Comparison of ENCODE assay signal across 8 cellular contexts in the genomic region with DNA sequence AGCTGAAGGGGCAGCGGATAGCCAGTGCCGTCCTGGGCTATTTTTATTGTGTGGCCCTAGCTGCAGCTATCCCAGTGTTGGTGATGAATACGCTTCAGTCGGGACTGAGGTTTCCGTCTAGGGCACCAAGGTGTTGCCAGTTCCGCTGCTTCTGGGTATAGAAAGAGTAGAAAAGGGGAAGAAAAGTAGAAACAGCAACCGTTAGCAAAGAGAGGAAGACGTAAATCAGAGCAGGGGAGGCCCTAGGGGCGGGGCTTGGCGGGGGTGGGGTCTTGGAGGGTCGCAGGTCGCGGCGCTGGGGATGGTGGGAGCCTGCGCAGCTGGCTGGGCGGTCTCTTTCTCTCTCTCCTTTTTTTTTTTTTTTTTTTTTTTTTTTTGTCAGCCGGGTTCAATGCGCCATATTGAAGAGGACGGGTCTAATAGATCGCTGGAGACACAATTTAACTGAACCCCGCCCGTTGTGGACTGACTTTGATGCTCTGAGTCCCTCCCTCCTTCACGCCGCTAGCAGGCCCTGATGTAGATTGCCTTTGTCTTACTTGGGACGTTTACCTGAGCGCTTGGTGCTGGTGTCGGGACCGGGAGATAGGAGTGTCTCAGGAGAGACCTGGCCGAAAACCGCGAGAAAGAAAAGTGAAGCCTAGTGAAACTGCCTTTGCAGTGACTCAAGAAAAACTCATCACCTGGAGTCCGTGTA. TPM values are rescaled to one million over a fixed set of nuclear protein-coding genes. Genes with fewer than 3 reads are reported as not detected.
A peak's percentile ranks its signal among the peaks of the same experiment; 100 is the strongest.
DNase-seq lines count a peak whose midpoint lies in the region; ATAC-seq and TF ChIP-seq lines count a peak whose summit lies in the region.

No MANE protein-coding gene starts in this region.

- peaks cover 56% of the 10 kb centered on the region for H3K79me2 ChIP-seq in OCI-LY3 (ENCODE audit: low read length)

- H3K9me3 ChIP-seq in OCI-LY3 (ENCODE audit: insufficient read depth, low read length) (no peaks in the 10 kb centered on the region), neuronal stem cell (replicated peaks in 1 of 2; ENCODE audit: control insufficient read depth in 2 of 2, insufficient read depth in 1 of 2, low read depth in 1 of 2, low read length in 2 of 2) (no peaks in the 10 kb centered on the region), WERI-Rb-1 (ENCODE audit: severe bottlenecking) (no peaks in the 10 kb centered on the region), HAP-1 (no peaks in the 10 kb centered on the region)

- DNase-seq in NK-92 treated with Interleukin-12 subunit alpha and Interleukin-12 subunit beta, amount 100 ng/mL, for 24 hours (lab: John Stamatoyannopoulos, UW), result peak; percentile 43
- DNase-seq in NK-92 (lab: John Stamatoyannopoulos, UW; ENCODE audit: unreplicated experiment) (no peak), neuronal stem cell (ENCODE audit: low spot score) (peak; percentile 36), WERI-Rb-1 (no peak), HAP-1 (ENCODE audit: low spot score in 2 of 2) (no peak)

- H3K79me1 ChIP-seq in neuronal stem cell (ENCODE audit: low read depth, low read length), result peaks cover 2% of the 10 kb centered on the region

- no peak overlapping the region for H3K18ac ChIP-seq in neuronal stem cell (ENCODE audit: low read length)

- H3K36me3 ChIP-seq in OCI-LY3 (replicated peaks; ENCODE audit: low read depth, low read length) (peaks cover 13% of the 10 kb centered on the region), neuronal stem cell (replicated peaks in 1 of 2; ENCODE audit: control insufficient read depth in 2 of 2, insufficient read depth in 2 of 2, low read length in 2 of 2) (no peaks in the 10 kb centered on the region), WERI-Rb-1 (no peaks in the 10 kb centered on the region), HAP-1 (replicated peaks) (no peaks in the 10 kb centered on the region)

- H3K27ac Mint-ChIP-seq in dendritic cell treated with granulocyte-macrophage colony-stimulating factor and Interleukin-4, amounts not matched to agents 40 ng/mL and 50 ng/mL, for 4 days, result peak overlapping the region; percentile 80

- H2BK12ac ChIP-seq in neuronal stem cell (ENCODE audit: low read length), result no peak overlapping the region

- no peak overlapping the region for H3K23ac ChIP-seq in neuronal stem cell (ENCODE audit: low read depth, low read length, poor library complexity)

- peak overlapping the region; percentile 100 for H3K9ac ChIP-seq in OCI-LY3 (ENCODE audit: low read length)
- peak overlapping the region; percentile 63 for H3K9ac ChIP-seq in neuronal stem cell (ENCODE audit: low read depth, low read length, poor library complexity)

- peaks cover 5% of the 10 kb centered on the region for H3K4me1 Mint-ChIP-seq in dendritic cell treated with granulocyte-macrophage colony-stimulating factor and Interleukin-4, amounts not matched to agents 40 ng/mL and 50 ng/mL, for 4 days (ENCODE audit: low read depth)

- peak overlapping the region; percentile 97 for H3K27ac ChIP-seq in OCI-LY3 (ENCODE audit: low read length)
- peak overlapping the region; percentile 66 for H3K27ac ChIP-seq in neuronal stem cell (replicated peaks; ENCODE audit: low read length)
- H3K27ac ChIP-seq in WERI-Rb-1, result no peak overlapping the region

- in situ Hi-C loops in HAP-1 (cut with MboI; ENCODE audit: low sequenced_read_pairs), result no loop called here

- H4K8ac ChIP-seq in neuronal stem cell (ENCODE audit: low read depth, low read length), result no peak overlapping the region

- WGBS in neuronal stem cell (ENCODE audit: extremely low coverage in 2 of 2, insufficient read length in 2 of 2, insufficient replicate concordance in 1 of 2), 2 donors, result no CpG with 5 or more reads among the region's 32 CpGs

- H3K27me3 ChIP-seq in OCI-LY3 (ENCODE audit: low read depth, low read length) (no peaks in the 10 kb centered on the region), neuronal stem cell (ENCODE audit: control insufficient read depth in 3 of 3, insufficient read depth in 3 of 3, low read depth in 1 of 3, low read length in 3 of 3) (no peaks in the 10 kb centered on the region), WERI-Rb-1 (ENCODE audit: insufficient read depth, low read depth, severe bottlenecking) (no peaks in the 10 kb centered on the region), HAP-1 (ENCODE audit: low read depth) (no peaks in the 10 kb centered on the region)

- ATAC-seq in GM18517 (IDR thresholded peaks at IDR 0.05; ENCODE audit: unreplicated experiment), result no peak

- H3K27me3 Mint-ChIP-seq in dendritic cell treated with granulocyte-macrophage colony-stimulating factor and Interleukin-4, amounts not matched to agents 40 ng/mL and 50 ng/mL, for 4 days, result no peaks in the 10 kb centered on the region

- H2AK5ac ChIP-seq in neuronal stem cell (ENCODE audit: low read depth, low read length), result no peak overlapping the region

- intact Hi-C loops in dendritic cell treated with granulocyte-macrophage colony-stimulating factor and Interleukin-4, amounts not matched to agents 40 ng/mL and 50 ng/mL, for 4 days (cut with micrococcal nuclease), result no loop called here

- no peak overlapping the region for H4K91ac ChIP-seq in neuronal stem cell (ENCODE audit: low read depth, low read length, poor library complexity)

- H3K4me3 ChIP-seq in OCI-LY3 (ENCODE audit: low read length) (peak overlapping the region; percentile 100), neuronal stem cell (ENCODE audit: low read length in 2 of 2) (peak overlapping the region in 1 of 2 donors; percentile 98), WERI-Rb-1 (ENCODE audit: low read depth, low read length) (no peak overlapping the region), HAP-1 (no peak overlapping the region)

- H3K4me3 Mint-ChIP-seq in dendritic cell treated with granulocyte-macrophage colony-stimulating factor and Interleukin-4, amounts not matched to agents 40 ng/mL and 50 ng/mL, for 4 days, result peak overlapping the region; percentile 85

- no peak for TF ChIP-seq CTCF in OCI-LY3 (IDR thresholded peaks at IDR 0.05; ENCODE audit: low read depth, low read length)
- TF ChIP-seq CTCF in WERI-Rb-1 (IDR thresholded peaks at IDR 0.05; ENCODE audit: low read depth, low read length), result no peak

- H2BK120ac ChIP-seq in neuronal stem cell (ENCODE audit: low read depth, low read length), result no peak overlapping the region

- H3K14ac ChIP-seq in neuronal stem cell (ENCODE audit: low read length), result no peak overlapping the region

- H3K4me2 ChIP-seq in OCI-LY3 (ENCODE audit: low read length) (peak overlapping the region; percentile 99), neuronal stem cell (ENCODE audit: insufficient read depth, low read length, poor library complexity, severe bottlenecking) (peak overlapping the region; percentile 45)

- H3K4ac ChIP-seq in neuronal stem cell (ENCODE audit: low read length), result no peak overlapping the region

- peak overlapping the region; percentile 99 for H2AFZ ChIP-seq in OCI-LY3 (ENCODE audit: low read depth, low read length)
- no peak overlapping the region for H2AFZ ChIP-seq in neuronal stem cell (ENCODE audit: low read length)

- H3K9me3 Mint-ChIP-seq in dendritic cell treated with granulocyte-macrophage colony-stimulating factor and Interleukin-4, amounts not matched to agents 40 ng/mL and 50 ng/mL, for 4 days, result no peaks in the 10 kb centered on the region

- no peaks in the 10 kb centered on the region for H3K36me3 Mint-ChIP-seq in dendritic cell treated with granulocyte-macrophage colony-stimulating factor and Interleukin-4, amounts not matched to agents 40 ng/mL and 50 ng/mL, for 4 days (ENCODE audit: low read depth)

- H2BK15ac ChIP-seq in neuronal stem cell (ENCODE audit: low read length), result no peak overlapping the region

- H3K4me1 ChIP-seq in OCI-LY3 (ENCODE audit: low read length) (peaks cover 15% of the 10 kb centered on the region), neuronal stem cell (ENCODE audit: control insufficient read depth in 2 of 2, insufficient read depth in 1 of 2, low read depth in 1 of 2, low read length in 2 of 2) (no peaks in the 10 kb centered on the region), HAP-1 (no peaks in the 10 kb centered on the region)

- H4K20me1 ChIP-seq in OCI-LY3 (ENCODE audit: insufficient read depth, low read length), result peaks cover 23% of the 10 kb centered on the region

- H2BK5ac ChIP-seq in neuronal stem cell (ENCODE audit: low read length), result no peak overlapping the region

RNA-seq across cellular contexts. Expression of a gene that starts 38.9 kb away (rescaled TPM):
- polyA plus RNA-seq in neuronal stem cell (2013, experiment 1 of 2), result 14.6 TPM
- polyA plus RNA-seq in neuronal stem cell (2013, experiment 2 of 2), result 15.7 TPM

Comparison
In these comparisons a context has a peak if more than half of its experiments do, and no peak if none do; other contexts are left out.
1. DNase-seq: peak in NK-92 treated with Interleukin-12 subunit alpha and Interleukin-12 subunit beta, amount 100 ng/mL, for 24 hours (single experiment) and neuronal stem cell (single experiment); none in NK-92 (single experiment), WERI-Rb-1 (single experiment) and HAP-1 (0 of 2).